ENCODE assay signal across 1 cellular context in the genomic region with DNA sequence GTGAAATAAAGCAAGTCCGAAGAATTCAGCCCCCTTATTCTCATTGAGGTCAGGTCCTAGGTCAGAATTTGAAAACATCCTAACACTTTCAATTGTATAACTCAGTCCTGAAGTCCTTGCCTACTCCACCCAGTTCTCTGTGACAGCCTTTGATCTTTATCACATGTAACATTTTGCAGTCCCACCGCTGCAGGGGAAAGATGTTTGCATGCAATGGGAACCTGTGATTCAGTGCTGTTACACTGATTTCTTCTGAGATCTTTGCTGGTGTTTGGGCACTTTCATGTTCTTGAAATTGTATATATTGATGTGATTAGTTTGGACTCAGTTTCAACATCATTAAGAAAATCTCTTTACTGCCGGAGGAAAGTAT.
TF ChIP-seq lines count a peak whose summit lies in the region.

No MANE protein-coding gene starts in this region.

TF ChIP-seq in SK-N-SH treated with all-trans-retinoic acid at 6 μM for 48 hours, 23 proteins besides CTCF, POLR2A, EP300 and RAD21 (continued from another document):
- TF ChIP-seq, protein P1, sequence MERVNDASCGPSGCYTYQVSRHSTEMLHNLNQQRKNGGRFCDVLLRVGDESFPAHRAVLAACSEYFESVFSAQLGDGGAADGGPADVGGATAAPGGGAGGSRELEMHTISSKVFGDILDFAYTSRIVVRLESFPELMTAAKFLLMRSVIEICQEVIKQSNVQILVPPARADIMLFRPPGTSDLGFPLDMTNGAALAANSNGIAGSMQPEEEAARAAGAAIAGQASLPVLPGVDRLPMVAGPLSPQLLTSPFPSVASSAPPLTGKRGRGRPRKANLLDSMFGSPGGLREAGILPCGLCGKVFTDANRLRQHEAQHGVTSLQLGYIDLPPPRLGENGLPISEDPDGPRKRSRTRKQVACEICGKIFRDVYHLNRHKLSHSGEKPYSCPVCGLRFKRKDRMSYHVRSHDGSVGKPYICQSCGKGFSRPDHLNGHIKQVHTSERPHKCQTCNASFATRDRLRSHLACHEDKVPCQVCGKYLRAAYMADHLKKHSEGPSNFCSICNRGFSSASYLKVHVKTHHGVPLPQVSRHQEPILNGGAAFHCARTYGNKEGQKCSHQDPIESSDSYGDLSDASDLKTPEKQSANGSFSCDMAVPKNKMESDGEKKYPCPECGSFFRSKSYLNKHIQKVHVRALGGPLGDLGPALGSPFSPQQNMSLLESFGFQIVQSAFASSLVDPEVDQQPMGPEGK (CRISPR knock-in tag; IDR thresholded peaks at IDR 0.05; ENCODE audit: borderline replicate concordance) = no peak
- TF ChIP-seq OSR1 (CRISPR knock-in tag; IDR thresholded peaks at IDR 0.05) (no peak), ZNF565 (CRISPR knock-in tag; conservative IDR thresholded peaks at IDR 0.05; ENCODE audit: low read depth) (no peak), ISL1 (CRISPR knock-in tag; IDR thresholded peaks at IDR 0.05) (no peak), ZNF70 (CRISPR knock-in tag; IDR thresholded peaks at IDR 0.05) (no peak)
